Comparison of ENCODE assay signal across 21 cellular contexts in the genomic region with DNA sequence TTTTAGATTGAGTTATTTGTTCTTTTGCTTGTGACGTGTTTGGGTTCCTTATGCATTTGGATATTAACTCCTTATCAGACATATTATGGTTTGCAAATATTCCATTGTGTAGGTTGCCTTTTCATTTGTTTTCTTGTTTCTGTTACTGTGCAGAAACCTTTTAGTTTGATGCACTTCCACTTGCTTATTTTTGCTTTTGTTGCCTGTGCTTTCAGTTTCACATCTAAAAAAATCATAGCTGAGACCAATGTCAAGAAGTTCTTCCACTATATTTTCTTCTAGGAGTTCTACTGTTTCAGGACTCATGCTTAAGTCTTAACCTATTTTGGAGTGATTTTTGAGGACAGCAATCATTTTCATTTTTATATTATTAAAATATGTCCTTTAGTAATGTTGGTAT.
DNase-seq lines count a peak whose midpoint lies in the region; ATAC-seq lines count a peak whose summit lies in the region.
"Had no signal": no experiment of that assay in that cellular context is flagged by ENCODE, and none has a peak within 500 bp of the region (broad histone marks: within the 10 kb centered on the region; RNA-seq: fewer than 3 reads in every experiment).

No MANE protein-coding gene starts in this region.

- no peak for DNase-seq in epidermal melanocyte (ENCODE audit: insufficient read length, low spot score)
- DNase-seq in midbrain (lab: John Stamatoyannopoulos, UW), result no peak
- DNase-seq in DMS53 (lab: John Stamatoyannopoulos, UW), result no peak
- DNase-seq in activated CD4-positive, CD25-positive, alpha-beta regulatory T cell treated with anti-CD3 and anti-CD28 coated beads, Interleukin-2, amount 50 U/mL, for 72 hours, result no peak
- DNase-seq: activated CD8-positive, alpha-beta memory T cell treated with anti-CD3 and anti-CD28 coated beads, Interleukin-2, amount 10 ng/mL, durations not matched to agents 7 days and 5 days; DMS 273 treated with DMSO at 0.1 percent for 48 hours; erythroblast; KBM-7; NCI-H1092 treated with DMSO at 0.1 percent for 48 hours; NCI-H82; SK-N-SH; stimulated activated CD4-positive, alpha-beta T cell treated with anti-CD3 and anti-CD28 coated beads, Interleukin-15, amount 100 ng/mL, for 24 hours; stimulated activated naive CD4-positive, alpha-beta T cell treated with Interleukin-2 at 50 U/mL for 16 hours; T1000; upper lobe of left lung had no signal

- ATAC-seq in GM18499 (IDR thresholded peaks at IDR 0.05; ENCODE audit: insufficient read depth, unreplicated experiment) (peak; percentile 53), GM19372 (IDR thresholded peaks at IDR 0.05; ENCODE audit: low read depth, unreplicated experiment) (peak; percentile 69), GM21723 (IDR thresholded peaks at IDR 0.05; ENCODE audit: unreplicated experiment) (peak; percentile 77), HG03108 (IDR thresholded peaks at IDR 0.05; ENCODE audit: unreplicated experiment) (peak; percentile 68)
- ATAC-seq: activated CD8-positive, alpha-beta memory T cell treated with anti-CD3 and anti-CD28 coated beads, Interleukin-2, amount 10 ng/mL, durations not matched to agents 7 days and 5 days; GM23338; left lobe of liver had no signal
